ENCODE assay signal across 1 cellular context in genomic region chr15:64912926-64913325, GRCh38.
TF ChIP-seq lines count a peak whose summit lies in the region.

No MANE protein-coding gene starts in this region.

TF ChIP-seq in WTC11, 78 proteins besides CTCF, POLR2A, EP300 and RAD21 (continued from another document):
- TF ChIP-seq STAT6 (CRISPR knock-in tag; conservative IDR thresholded peaks at IDR 0.05; ENCODE audit: low read depth) (no peak), ATF2 (CRISPR knock-in tag; IDR thresholded peaks at IDR 0.05; ENCODE audit: borderline replicate concordance, low read depth) (no peak), NFE2L1 (CRISPR knock-in tag; IDR thresholded peaks at IDR 0.05) (no peak)
- TF ChIP-seq, protein P1, sequence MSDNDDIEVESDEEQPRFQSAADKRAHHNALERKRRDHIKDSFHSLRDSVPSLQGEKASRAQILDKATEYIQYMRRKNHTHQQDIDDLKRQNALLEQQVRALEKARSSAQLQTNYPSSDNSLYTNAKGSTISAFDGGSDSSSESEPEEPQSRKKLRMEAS (CRISPR knock-in tag; IDR thresholded peaks at IDR 0.05), result no peak
